In the genomic region with DNA sequence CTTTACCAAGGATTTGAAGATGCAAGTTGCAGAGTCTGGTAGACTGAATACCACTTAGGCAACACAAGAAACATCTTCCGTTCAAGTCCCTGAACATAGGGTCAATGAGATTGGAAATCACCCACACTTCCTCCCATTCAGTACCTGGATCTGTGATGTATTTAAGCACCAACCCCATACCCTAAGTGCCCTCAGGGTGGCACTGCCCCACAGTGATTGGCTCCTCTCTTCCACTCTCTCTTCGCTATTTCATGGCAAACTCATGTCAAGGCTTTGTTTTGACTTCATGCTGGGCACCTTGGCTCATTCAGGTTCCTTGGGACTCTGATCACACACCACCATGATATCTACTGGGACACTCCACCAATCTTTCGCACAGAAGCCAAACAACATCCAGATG, we compare ENCODE assay signal across 10 cellular contexts. TPM values are rescaled to one million over a fixed set of nuclear protein-coding genes. Genes with fewer than 3 reads are reported as not detected.
DNase-seq lines count a peak whose midpoint lies in the region; ATAC-seq and TF ChIP-seq lines count a peak whose summit lies in the region.
"Had no signal": no experiment of that assay in that cellular context is flagged by ENCODE, and none has a peak within 500 bp of the region (broad histone marks: within the 10 kb centered on the region; RNA-seq: fewer than 3 reads in every experiment).

No MANE protein-coding gene starts in this region.

- no peak overlapping the region for H3K9ac ChIP-seq in BLaER1

- ATAC-seq in esophagus mucosa = peak; percentile 56

- CTCF ChIA-PET in OCI-LY7 (lab: Charles Lee; ENCODE audit: unreplicated experiment) = no interaction called here

- H4K20me1 ChIP-seq in BLaER1 (no peaks in the 10 kb centered on the region), OCI-LY7 (ENCODE audit: insufficient read depth, low read length) (no peaks in the 10 kb centered on the region)

- H3K4me1 ChIP-seq in BLaER1 = peaks cover 27% of the 10 kb centered on the region
- H3K4me1 ChIP-seq in OCI-LY7 (ENCODE audit: insufficient read depth, low read length, poor library complexity, severe bottlenecking) = no peaks in the 10 kb centered on the region
- no peaks in the 10 kb centered on the region for H3K4me1 ChIP-seq in effector memory CD4-positive, alpha-beta T cell (ENCODE audit: control insufficient read depth, insufficient read depth, low read length, poor library complexity, severe bottlenecking)

- POLR2A ChIA-PET in OCI-LY7 (lab: Charles Lee) = interaction anchor here (0.6 kb wide), 1 partner anchor 1329 kb away, joined by 3 read pairs; no protein-coding TSS in a partner anchor

- no peaks in the 10 kb centered on the region for H3K9me2 ChIP-seq in OCI-LY7 (ENCODE audit: insufficient read depth, low read length)

- H3K9me3 ChIP-seq in BLaER1 (no peaks in the 10 kb centered on the region), OCI-LY7 (ENCODE audit: low read length) (no peaks in the 10 kb centered on the region)
- no peaks in the 10 kb centered on the region for H3K9me3 ChIP-seq in effector memory CD4-positive, alpha-beta T cell (ENCODE audit: control insufficient read depth, low read length)

- no TSS peak for BruUV-seq in OCI-LY7 (replicated peaks; lab: Mats Ljungman, UMichigan)

- TF ChIP-seq CTCF in GM06990 (IDR thresholded peaks at IDR 0.05; ENCODE audit: insufficient read depth, low read length, poor library complexity, severe bottlenecking) = peak; percentile 29
- peak; percentile 65 for TF ChIP-seq CTCF in OCI-LY7 (conservative IDR thresholded peaks at IDR 0.05; ENCODE audit: low read length)

- H3K4me2 ChIP-seq in BLaER1 (peak overlapping the region; percentile 62), OCI-LY7 (ENCODE audit: low read length) (no peak overlapping the region)

- intact Hi-C loops in OCI-LY7 (cut with micrococcal nuclease; ENCODE audit: unreplicated experiment) = no loop called here

- no peaks in the 10 kb centered on the region for H3K27me3 ChIP-seq in BLaER1
- no peaks in the 10 kb centered on the region; the same call in 1 of the 2 replicates for H3K27me3 ChIP-seq in GM06990 (replicated peaks; ENCODE audit: control insufficient read depth, insufficient read depth, low read length)
- no peaks in the 10 kb centered on the region for H3K27me3 ChIP-seq in effector memory CD4-positive, alpha-beta T cell (replicated peaks; ENCODE audit: control insufficient read depth, insufficient read depth, low read length, poor library complexity, severe bottlenecking)

- H3K36me3 ChIP-seq in BLaER1 (no peaks in the 10 kb centered on the region), GM06990 (ENCODE audit: control insufficient read depth, insufficient read depth, low read length) (no peaks in the 10 kb centered on the region), OCI-LY7 (ENCODE audit: insufficient read depth, low read length) (no peaks in the 10 kb centered on the region)
- no peaks in the 10 kb centered on the region for H3K36me3 ChIP-seq in effector memory CD4-positive, alpha-beta T cell (ENCODE audit: control insufficient read depth, insufficient read depth, low read length)

- no peak overlapping the region for H2AFZ ChIP-seq in OCI-LY7 (ENCODE audit: low read length)

- no peaks in the 10 kb centered on the region for H3K79me2 ChIP-seq in OCI-LY7 (ENCODE audit: insufficient read depth, low read depth, low read length)

- no peak for DNase-seq in GM06990 (ENCODE audit: extremely low read depth, insufficient read length)
- DNase-seq in OCI-LY7 (ENCODE audit: low spot score) = peak; percentile 16
- DNase-seq in MV-4-11 (lab: John Stamatoyannopoulos, UW) = no peak
- no peak for DNase-seq in NCI-H2196 treated with DMSO at 0.1 percent for 48 hours (lab: John Stamatoyannopoulos, UW; ENCODE audit: unreplicated experiment)
- DNase-seq in glomerular visceral epithelial cell (ENCODE audit: extremely low spot score) = no peak
- no peak for DNase-seq in effector memory CD4-positive, alpha-beta T cell
- DNase-seq: caudate nucleus, NCI-H510A treated with DMSO at 0.1 percent for 48 hours had no signal

- H3K4me3 ChIP-seq in BLaER1 (no peak overlapping the region), GM06990 (replicated peaks; ENCODE audit: low read depth, low read length) (no peak overlapping the region), OCI-LY7 (ENCODE audit: low read depth, low read length, poor library complexity, severe bottlenecking) (no peak overlapping the region)
- H3K4me3 ChIP-seq in effector memory CD4-positive, alpha-beta T cell (ENCODE audit: insufficient read depth, low read depth, low read length, poor library complexity, severe bottlenecking) = no peak overlapping the region

- no peak overlapping the region for H3K27ac ChIP-seq in BLaER1
- H3K27ac ChIP-seq in OCI-LY7 (ENCODE audit: low read depth, low read length, poor library complexity, severe bottlenecking) = no peak overlapping the region
- H3K27ac ChIP-seq in effector memory CD4-positive, alpha-beta T cell (ENCODE audit: insufficient read depth, low read length, poor library complexity, severe bottlenecking) = no peak overlapping the region

RNA-seq across cellular contexts. Expression of a gene that starts 53.7 kb away (rescaled TPM):
- not detected in 2 replicates for total RNA-seq in OCI-LY7 (2014; rRNA removed; shearing (Covaris generic))
- not detected in 2 replicates for total RNA-seq in OCI-LY7 (2022)
- total RNA-seq in esophagus mucosa = 7.1 TPM
